In the genomic region with DNA sequence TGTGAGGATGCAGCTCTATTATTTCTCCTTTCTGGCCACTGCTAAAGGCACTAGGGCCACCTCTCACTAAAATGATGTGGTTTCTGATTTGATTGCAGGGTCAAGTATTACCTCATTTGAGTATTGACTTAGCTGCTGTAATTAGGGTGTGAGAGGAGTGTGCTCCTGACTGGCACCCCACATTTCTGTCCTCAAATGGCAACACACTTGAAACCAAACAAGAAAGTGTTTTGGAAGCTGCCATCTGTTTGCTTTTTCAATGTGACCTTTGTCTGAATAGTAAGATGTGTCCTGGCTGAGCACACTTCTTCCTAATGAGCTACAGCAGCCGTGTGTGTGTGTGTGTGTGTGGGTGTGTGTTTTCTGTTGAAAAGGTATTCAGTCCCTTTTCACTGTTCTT, we compare ENCODE assay signal across 1 cellular context.
TF ChIP-seq lines count a peak whose summit lies in the region.

No MANE protein-coding gene starts in this region.

TF ChIP-seq in HEK293, 187 proteins besides CTCF, POLR2A, EP300 and RAD21 (continued from another document):
- TF ChIP-seq, protein P1, sequence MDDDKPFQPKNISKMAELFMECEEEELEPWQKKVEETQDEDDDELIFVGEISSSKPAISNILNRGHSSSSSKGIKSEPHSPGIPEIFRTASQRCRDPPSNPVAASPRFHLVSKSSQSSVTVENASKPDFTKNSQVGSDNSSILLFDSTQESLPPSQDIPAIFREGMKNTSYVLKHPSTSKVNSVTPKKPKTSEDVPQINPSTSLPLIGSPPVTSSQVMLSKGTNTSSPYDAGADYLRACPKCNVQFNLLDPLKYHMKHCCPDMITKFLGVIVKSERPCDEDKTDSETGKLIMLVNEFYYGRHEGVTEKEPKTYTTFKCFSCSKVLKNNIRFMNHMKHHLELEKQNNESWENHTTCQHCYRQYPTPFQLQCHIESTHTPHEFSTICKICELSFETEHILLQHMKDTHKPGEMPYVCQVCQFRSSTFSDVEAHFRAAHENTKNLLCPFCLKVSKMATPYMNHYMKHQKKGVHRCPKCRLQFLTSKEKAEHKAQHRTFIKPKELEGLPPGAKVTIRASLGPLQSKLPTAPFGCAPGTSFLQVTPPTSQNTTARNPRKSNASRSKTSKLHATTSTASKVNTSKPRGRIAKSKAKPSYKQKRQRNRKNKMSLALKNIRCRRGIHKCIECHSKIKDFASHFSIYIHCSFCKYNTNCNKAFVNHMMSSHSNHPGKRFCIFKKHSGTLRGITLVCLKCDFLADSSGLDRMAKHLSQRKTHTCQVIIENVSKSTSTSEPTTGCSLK (tag by site-specific recombination; IDR thresholded peaks at IDR 0.05): no peak
- no peak for TF ChIP-seq ZNF792 (tag by site-specific recombination; IDR thresholded peaks at IDR 0.05)
- TF ChIP-seq, protein P2, sequence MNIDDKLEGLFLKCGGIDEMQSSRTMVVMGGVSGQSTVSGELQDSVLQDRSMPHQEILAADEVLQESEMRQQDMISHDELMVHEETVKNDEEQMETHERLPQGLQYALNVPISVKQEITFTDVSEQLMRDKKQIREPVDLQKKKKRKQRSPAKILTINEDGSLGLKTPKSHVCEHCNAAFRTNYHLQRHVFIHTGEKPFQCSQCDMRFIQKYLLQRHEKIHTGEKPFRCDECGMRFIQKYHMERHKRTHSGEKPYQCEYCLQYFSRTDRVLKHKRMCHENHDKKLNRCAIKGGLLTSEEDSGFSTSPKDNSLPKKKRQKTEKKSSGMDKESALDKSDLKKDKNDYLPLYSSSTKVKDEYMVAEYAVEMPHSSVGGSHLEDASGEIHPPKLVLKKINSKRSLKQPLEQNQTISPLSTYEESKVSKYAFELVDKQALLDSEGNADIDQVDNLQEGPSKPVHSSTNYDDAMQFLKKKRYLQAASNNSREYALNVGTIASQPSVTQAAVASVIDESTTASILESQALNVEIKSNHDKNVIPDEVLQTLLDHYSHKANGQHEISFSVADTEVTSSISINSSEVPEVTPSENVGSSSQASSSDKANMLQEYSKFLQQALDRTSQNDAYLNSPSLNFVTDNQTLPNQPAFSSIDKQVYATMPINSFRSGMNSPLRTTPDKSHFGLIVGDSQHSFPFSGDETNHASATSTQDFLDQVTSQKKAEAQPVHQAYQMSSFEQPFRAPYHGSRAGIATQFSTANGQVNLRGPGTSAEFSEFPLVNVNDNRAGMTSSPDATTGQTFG (tag by site-specific recombination; IDR thresholded peaks at IDR 0.05; ENCODE audit: borderline replicate concordance): no peak
- no peak for TF ChIP-seq ZNF777 (tag by site-specific recombination; IDR thresholded peaks at IDR 0.05; ENCODE audit: borderline replicate concordance)
- TF ChIP-seq ZNF112 (tag by site-specific recombination; IDR thresholded peaks at IDR 0.05): no peak
- TF ChIP-seq ZNF221 (tag by site-specific recombination; IDR thresholded peaks at IDR 0.05; ENCODE audit: borderline replicate concordance): no peak
- TF ChIP-seq SP2 (tag by site-specific recombination; IDR thresholded peaks at IDR 0.05): no peak
- TF ChIP-seq BCL6B (tag by site-specific recombination; IDR thresholded peaks at IDR 0.05): no peak
- no peak for TF ChIP-seq ZNF280D (tag by site-specific recombination; IDR thresholded peaks at IDR 0.05)
- TF ChIP-seq EGR2 (tag by site-specific recombination; IDR thresholded peaks at IDR 0.05; ENCODE audit: low read depth): peak; percentile 69
- TF ChIP-seq ZNF670 (tag by site-specific recombination; IDR thresholded peaks at IDR 0.05; ENCODE audit: low read depth): no peak
- TF ChIP-seq ZNF707 (tag by site-specific recombination; IDR thresholded peaks at IDR 0.05): no peak
- no peak for TF ChIP-seq ZNF391 (tag by site-specific recombination; IDR thresholded peaks at IDR 0.05; ENCODE audit: borderline replicate concordance, low read depth)
- TF ChIP-seq ZNF549 (tag by site-specific recombination; IDR thresholded peaks at IDR 0.05): no peak
- TF ChIP-seq ZNF324 (tag by site-specific recombination; IDR thresholded peaks at IDR 0.05): no peak
- peak; percentile 54 for TF ChIP-seq FEZF1 (tag by site-specific recombination; IDR thresholded peaks at IDR 0.05)
- no peak for TF ChIP-seq MYNN (tag by site-specific recombination; IDR thresholded peaks at IDR 0.05; ENCODE audit: borderline replicate concordance)
- TF ChIP-seq ZNF548 (tag by site-specific recombination; IDR thresholded peaks at IDR 0.05): no peak
- no peak for TF ChIP-seq ZNF184 (tag by site-specific recombination; IDR thresholded peaks at IDR 0.05)
- no peak for TF ChIP-seq ZBTB6 (tag by site-specific recombination; IDR thresholded peaks at IDR 0.05)
- TF ChIP-seq ZBTB26 (tag by site-specific recombination; optimal IDR thresholded peaks at IDR 0.05): no peak
